In genomic region chr14:51981218-51981854, GRCh38 we compare ENCODE assay signal across 16 cellular contexts. TPM values are rescaled to one million over a fixed set of nuclear protein-coding genes. Genes with fewer than 3 reads are reported as not detected.
DNase-seq lines count a peak whose midpoint lies in the region; ATAC-seq and TF ChIP-seq lines count a peak whose summit lies in the region.
"Had no signal": no experiment of that assay in that cellular context is flagged by ENCODE, and none has a peak within 500 bp of the region (broad histone marks: within the 10 kb centered on the region; RNA-seq: fewer than 3 reads in every experiment).

No MANE protein-coding gene starts in this region.

- H3K27ac Mint-ChIP-seq in activated CD8-positive, alpha-beta T cell treated with anti-CD3 and anti-CD28 coated beads for 36 hours: no peak overlapping the region
- H3K27ac Mint-ChIP-seq: activated B cell treated with CpG ODN at 0.5 μM for 24 hours had no signal

- intact Hi-C loops in activated CD8-positive, alpha-beta T cell treated with anti-CD3 and anti-CD28 coated beads for 36 hours (cut with micrococcal nuclease): loop anchor here (5.0 kb wide), 1 partner anchor 134 kb away; no protein-coding TSS in a partner anchor

- peak; percentile 62 for ATAC-seq in GM19351 (IDR thresholded peaks at IDR 0.05; ENCODE audit: unreplicated experiment)
- peak; percentile 55 for ATAC-seq in HG02884 (IDR thresholded peaks at IDR 0.05; ENCODE audit: unreplicated experiment)
- ATAC-seq in activated CD8-positive, alpha-beta T cell treated with anti-CD3 and anti-CD28 coated beads for 36 hours: peak; percentile 53
- no peak for ATAC-seq in HG03457 (IDR thresholded peaks at IDR 0.05; ENCODE audit: unreplicated experiment)
- ATAC-seq in foreskin keratinocyte: no peak
- ATAC-seq: naive thymus-derived CD4-positive, alpha-beta T cell; psoas muscle had no signal

- H3K4me1 ChIP-seq in foreskin keratinocyte: no peaks in the 10 kb centered on the region
- H3K4me1 ChIP-seq: psoas muscle had no signal

- POLR2A ChIA-PET in activated CD8-positive, alpha-beta T cell treated with anti-CD3 and anti-CD28 coated beads for 36 hours (lab: Charles Lee): interaction anchor here (1.0 to 1.8 kb wide), 2 partner anchors 9 to 79 kb away, joined by 3 to 5 read pairs; no protein-coding TSS in a partner anchor

- CTCF ChIA-PET in activated CD8-positive, alpha-beta T cell treated with anti-CD3 and anti-CD28 coated beads for 36 hours (lab: Charles Lee): interaction anchor here (1.4 to 7.4 kb wide), 6 partner anchors 12 to 203 kb away, joined by 3 to 99 read pairs (median 19); partner anchors contain the start of gene GNG2

- DNase-seq in GM13977 (ENCODE audit: low spot score) (peak; percentile 16), NCI-H187 treated with DMSO at 0.1 percent for 48 hours (lab: John Stamatoyannopoulos, UW) (no peak), GM19238 (ENCODE audit: insufficient read length, low spot score) (no peak), foreskin keratinocyte (no peak)
- DNase-seq in activated CD8-positive, alpha-beta T cell treated with anti-CD3 and anti-CD28 coated beads for 36 hours: no peak
- DNase-seq: activated B cell treated with CpG ODN at 0.5 μM for 24 hours; adrenal gland; AML-193; naive thymus-derived CD4-positive, alpha-beta T cell; NCI-H2029 treated with DMSO at 0.1 percent for 48 hours; NCI-H524 treated with DMSO at 0.1 percent for 48 hours; psoas muscle; stimulated activated CD4-positive, alpha-beta T cell treated with anti-CD3 and anti-CD28 coated beads, Interleukin-12 subunit alpha, Interleukin-12 subunit beta, amount 100 ng/mL, for 4 hours had no signal

- no peak overlapping the region for H3K4me3 Mint-ChIP-seq in activated CD8-positive, alpha-beta T cell treated with anti-CD3 and anti-CD28 coated beads for 36 hours
- H3K4me3 Mint-ChIP-seq: activated B cell treated with CpG ODN at 0.5 μM for 24 hours; naive thymus-derived CD4-positive, alpha-beta T cell had no signal

- H3K4me1 Mint-ChIP-seq in activated CD8-positive, alpha-beta T cell treated with anti-CD3 and anti-CD28 coated beads for 36 hours (ENCODE audit: low read depth): peaks cover 7% of the 10 kb centered on the region

- no peaks in the 10 kb centered on the region for H3K36me3 Mint-ChIP-seq in activated CD8-positive, alpha-beta T cell treated with anti-CD3 and anti-CD28 coated beads for 36 hours (ENCODE audit: low read depth)

- H3K27me3 Mint-ChIP-seq in activated CD8-positive, alpha-beta T cell treated with anti-CD3 and anti-CD28 coated beads for 36 hours: no peaks in the 10 kb centered on the region
- H3K27me3 Mint-ChIP-seq: activated B cell treated with CpG ODN at 0.5 μM for 24 hours had no signal

- no peaks in the 10 kb centered on the region for H3K9me3 Mint-ChIP-seq in activated CD8-positive, alpha-beta T cell treated with anti-CD3 and anti-CD28 coated beads for 36 hours
- H3K9me3 Mint-ChIP-seq: naive thymus-derived CD4-positive, alpha-beta T cell had no signal

- TF ChIP-seq CTCF in GM13977 (IDR thresholded peaks at IDR 0.05; ENCODE audit: extremely low read depth, insufficient read depth, missing control alignments): no peak
- TF ChIP-seq CTCF in activated CD8-positive, alpha-beta T cell treated with anti-CD3 and anti-CD28 coated beads for 36 hours (IDR thresholded peaks at IDR 0.05): no peak
- no peak for TF ChIP-seq CTCF in foreskin keratinocyte (conservative IDR thresholded peaks at IDR 0.05)

- H3K27me3 ChIP-seq in foreskin keratinocyte: peaks cover 51% of the 10 kb centered on the region
- H3K27me3 ChIP-seq: adrenal gland had no signal

- in situ Hi-C loops in GM13977 (cut with MboI; ENCODE audit: low pct_unique_long_range_greater_than_20kb, low sequenced_read_pairs, unreplicated experiment): loop anchor here (25.0 kb wide), 1 partner anchor 694 kb away; no protein-coding TSS in a partner anchor

- H3K27ac ChIP-seq in foreskin keratinocyte: no peak overlapping the region
- H3K27ac ChIP-seq: adrenal gland, psoas muscle had no signal

RNA-seq across cellular contexts. Expression of gene RTRAF, which starts 8.0 kb away (rescaled TPM):
- total RNA-seq in activated CD8-positive, alpha-beta T cell treated with anti-CD3 and anti-CD28 coated beads for 36 hours: 100 to 1,000 TPM; 230 to 235 TPM
- 230 and 239 TPM in 2 replicates for total RNA-seq in foreskin keratinocyte
- polyA plus RNA-seq in foreskin keratinocyte: 267 and 282 TPM in 2 replicates

Comparison
In these comparisons a context has a peak if more than half of its experiments do, and no peak if none do; other contexts are left out.
1. ATAC-seq: peak in GM19351 (single experiment), HG02884 (single experiment) and activated CD8-positive, alpha-beta T cell treated with anti-CD3 and anti-CD28 coated beads for 36 hours (single experiment); none in HG03457 (single experiment) and foreskin keratinocyte (single experiment).